In genomic region chr9:693460-694390, GRCh38 we compare ENCODE assay signal across 10 cellular contexts.
A peak's percentile ranks its signal among the peaks of the same experiment; 100 is the strongest.
DNase-seq lines count a peak whose midpoint lies in the region; ATAC-seq, FAIRE-seq and TF ChIP-seq lines count a peak whose summit lies in the region.
"Had no signal": no experiment of that assay in that cellular context is flagged by ENCODE, and none has a peak within 500 bp of the region (broad histone marks: within the 10 kb centered on the region; RNA-seq: fewer than 3 reads in every experiment).

No MANE protein-coding gene starts in this region.

- WGBS in heart right ventricle, 2 donors: 9 to 10% methylated on average over 6 of the region's 6 CpGs
- WGBS in prostate gland: 4% methylated on average over 6 of the region's 6 CpGs

- H3K4me1 ChIP-seq in heart right ventricle: peaks cover 6 to 86% (median 69%) of the 10 kb centered on the region in 9 donors
- H3K4me1 ChIP-seq in prostate gland (replicated peaks): peaks cover 25% of the 10 kb centered on the region

- no peaks in the 10 kb centered on the region for H3K9me3 Mint-ChIP-seq in activated T-helper 17 cell treated with anti-CD3 and anti-CD28 coated beads, Interleukin-2, amount 50 U/mL, for 72 hours
- H3K9me3 Mint-ChIP-seq: activated CD4-positive, alpha-beta memory T cell treated with anti-CD3 and anti-CD28 coated beads, Interleukin-2, amount 10 ng/mL, durations not matched to agents 7 days and 5 days had no signal

- intact Hi-C loops in heart right ventricle (cut with DNase I): loop anchor here in 3 of 10 donors (5.0 to 10.0 kb wide), 4 partner anchors 36 to 81 kb away; no protein-coding TSS in a partner anchor
- intact Hi-C loops in prostate gland (cut with DNase I): no loop called here

- no peaks in the 10 kb centered on the region for H3K27me3 ChIP-seq in heart right ventricle
- no peaks in the 10 kb centered on the region for H3K27me3 ChIP-seq in prostate gland (replicated peaks; ENCODE audit: insufficient read depth)
- H3K27me3 ChIP-seq: neutrophil had no signal

- peak in 10 of 14 donors; percentile 43 to 94 (median 61) for DNase-seq in C1 segment of cervical spinal cord (lab: John Stamatoyannopoulos, UW)
- DNase-seq in amniotic epithelial cell (ENCODE audit: low read depth): peak; percentile 77
- peak in 1 of 2 donors; percentile 81 for DNase-seq in heart right ventricle
- DNase-seq in prostate gland (ENCODE audit: low spot score): peak; percentile 61
- DNase-seq in HuH-7.5 (ENCODE audit: low spot score): no peak
- DNase-seq in GM19239 (ENCODE audit: insufficient read length, low spot score): no peak
- DNase-seq: activated CD4-positive, alpha-beta memory T cell treated with anti-CD3 and anti-CD28 coated beads, Interleukin-2, amount 10 ng/mL, durations not matched to agents 7 days and 5 days had no signal

- H3K27ac Mint-ChIP-seq in activated T-helper 17 cell treated with anti-CD3 and anti-CD28 coated beads, Interleukin-2, amount 50 U/mL, for 72 hours: no peak overlapping the region
- H3K27ac Mint-ChIP-seq: activated CD4-positive, alpha-beta memory T cell treated with anti-CD3 and anti-CD28 coated beads, Interleukin-2, amount 10 ng/mL, durations not matched to agents 7 days and 5 days had no signal

- no peak overlapping the region for H3K4me3 Mint-ChIP-seq in activated T-helper 17 cell treated with anti-CD3 and anti-CD28 coated beads, Interleukin-2, amount 50 U/mL, for 72 hours
- H3K4me3 Mint-ChIP-seq: activated CD4-positive, alpha-beta memory T cell treated with anti-CD3 and anti-CD28 coated beads, Interleukin-2, amount 10 ng/mL, durations not matched to agents 7 days and 5 days had no signal

- ATAC-seq in heart right ventricle: peak; percentile 53 to 87 (median 76)
- no peak for ATAC-seq in activated T-helper 17 cell treated with anti-CD3 and anti-CD28 coated beads, Interleukin-2, amount 50 U/mL, for 72 hours (replicated peaks)
- no peak for ATAC-seq in HG03378 (IDR thresholded peaks at IDR 0.05; ENCODE audit: unreplicated experiment)

- peak overlapping the region in 9 of 10 donors; percentile 26 to 55 (median 46) for H3K4me3 ChIP-seq in heart right ventricle
- H3K4me3 ChIP-seq in prostate gland: peak overlapping the region in 1 of 2 donors; percentile 18

- no peak for TF ChIP-seq POLR2A in prostate gland (IDR thresholded peaks at IDR 0.05)

- H3K27ac ChIP-seq in heart right ventricle: peak overlapping the region; percentile 84 to 95 (median 90)
- peak overlapping the region; percentile 82 to 84 for H3K27ac ChIP-seq in prostate gland
- H3K27ac ChIP-seq: neutrophil had no signal

- no peak for FAIRE-seq in GM19239 (lab: Jason Lieb, UNC)

- peaks cover 0 to 5% (median 0%) of the 10 kb centered on the region in 9 donors for H3K36me3 ChIP-seq in heart right ventricle
- H3K36me3 ChIP-seq in prostate gland: no peaks in the 10 kb centered on the region
- H3K36me3 ChIP-seq: neutrophil had no signal

- no peaks in the 10 kb centered on the region for H3K4me1 Mint-ChIP-seq in activated T-helper 17 cell treated with anti-CD3 and anti-CD28 coated beads, Interleukin-2, amount 50 U/mL, for 72 hours
- H3K4me1 Mint-ChIP-seq: activated CD4-positive, alpha-beta memory T cell treated with anti-CD3 and anti-CD28 coated beads, Interleukin-2, amount 10 ng/mL, durations not matched to agents 7 days and 5 days had no signal

- TF ChIP-seq CTCF in heart right ventricle (IDR thresholded peaks at IDR 0.05): no peak
- TF ChIP-seq CTCF in prostate gland (IDR thresholded peaks at IDR 0.05): no peak

- H3K9me3 ChIP-seq in heart right ventricle (no peaks in the 10 kb centered on the region), prostate gland (no peaks in the 10 kb centered on the region)
- H3K9me3 ChIP-seq: neutrophil had no signal

- no peaks in the 10 kb centered on the region for H3K36me3 Mint-ChIP-seq in activated T-helper 17 cell treated with anti-CD3 and anti-CD28 coated beads, Interleukin-2, amount 50 U/mL, for 72 hours (ENCODE audit: low read depth)

- H3K27me3 Mint-ChIP-seq in activated T-helper 17 cell treated with anti-CD3 and anti-CD28 coated beads, Interleukin-2, amount 50 U/mL, for 72 hours: no peaks in the 10 kb centered on the region

Comparison
In these comparisons a context has a peak if more than half of its experiments do, and no peak if none do; other contexts are left out.
1. DNase-seq: peak in C1 segment of cervical spinal cord (10 of 14), amniotic epithelial cell (single experiment) and prostate gland (single experiment); none in HuH-7.5 (single experiment) and GM19239 (single experiment).
2. ATAC-seq: peak in heart right ventricle (8 of 8); none in activated T-helper 17 cell treated with anti-CD3 and anti-CD28 coated beads, Interleukin-2, amount 50 U/mL, for 72 hours (single experiment) and HG03378 (single experiment).